15 cellular contexts compared by ENCODE assay signal in genomic region chr12:43761535-43761934, GRCh38. TPM values are rescaled to one million over a fixed set of nuclear protein-coding genes. Genes with fewer than 3 reads are reported as not detected.
DNase-seq lines count a peak whose midpoint lies in the region; ATAC-seq and TF ChIP-seq lines count a peak whose summit lies in the region.
"Had no signal": no experiment of that assay in that cellular context is flagged by ENCODE, and none has a peak within 500 bp of the region (broad histone marks: within the 10 kb centered on the region; RNA-seq: fewer than 3 reads in every experiment).

No MANE protein-coding gene starts in this region.

- no peak for TF ChIP-seq CTCF in NB4 (IDR thresholded peaks at IDR 0.05; ENCODE audit: low read depth, low read length)
- no peak for TF ChIP-seq CTCF in natural killer cell (IDR thresholded peaks at IDR 0.05)

- H3K4me3 ChIP-seq in NB4 (ENCODE audit: low read depth, low read length) = peak overlapping the region; percentile 91
- H3K4me3 ChIP-seq: gastroesophageal sphincter, sigmoid colon had no signal

- H3K27me3 Mint-ChIP-seq in activated T-cell treated with anti-CD3 and anti-CD28 coated beads, Interleukin-2, amount 50 U/mL, for 24 hours = no peaks in the 10 kb centered on the region
- H3K27me3 Mint-ChIP-seq in activated naive CD8-positive, alpha-beta T cell treated with anti-CD3 and anti-CD28 coated beads, Interleukin-2, amount 50 U/mL, for 24 hours = no peaks in the 10 kb centered on the region
- no peaks in the 10 kb centered on the region for H3K27me3 Mint-ChIP-seq in natural killer cell (ENCODE audit: low read depth in 2 of 2)

- intact Hi-C loops in natural killer cell (cut with micrococcal nuclease) = no loop called here

- no peak for DNase-seq in activated T-cell treated with anti-CD3 and anti-CD28 coated beads, Interleukin-2, amount 50 U/mL, for 24 hours
- DNase-seq in activated T-cell treated with anti-CD3 and anti-CD28 coated beads, Interleukin-2, amount 50 U/mL, for 48 hours = no peak
- DNase-seq in NB4 (ENCODE audit: low read depth) = peak; percentile 8
- no peak for DNase-seq in activated naive CD8-positive, alpha-beta T cell treated with anti-CD3 and anti-CD28 coated beads, Interleukin-2, amount 50 U/mL, for 24 hours
- DNase-seq in natural killer cell = no peak
- no peak for DNase-seq in stimulated activated naive CD4-positive, alpha-beta T cell treated with Interleukin-2 at 50 U/mL for 16 hours (lab: John Stamatoyannopoulos, UW)
- no peak for DNase-seq in COLO829 (ENCODE audit: low spot score)
- DNase-seq in SKM-1 (lab: John Stamatoyannopoulos, UW; ENCODE audit: unreplicated experiment) = no peak
- DNase-seq: activated effector memory CD4-positive, alpha-beta T cell treated with Interleukin-2 at 50 U/mL for 16 hours; effector CD8-positive, alpha-beta T cell; NCI-H446 treated with DMSO at 0.1 percent for 48 hours; occipital lobe; sigmoid colon; stimulated activated CD4-positive, alpha-beta T cell treated with anti-CD3 and anti-CD28 coated beads, Interleukin-4, amount 100 ng/mL, for 4 hours had no signal

- peak overlapping the region; percentile 39 for H3K27ac Mint-ChIP-seq in activated T-cell treated with anti-CD3 and anti-CD28 coated beads, Interleukin-2, amount 50 U/mL, for 24 hours
- peak overlapping the region; percentile 18 for H3K27ac Mint-ChIP-seq in activated naive CD8-positive, alpha-beta T cell treated with anti-CD3 and anti-CD28 coated beads, Interleukin-2, amount 50 U/mL, for 24 hours
- peak overlapping the region; percentile 58 to 85 for H3K27ac Mint-ChIP-seq in natural killer cell

- ATAC-seq in activated naive CD8-positive, alpha-beta T cell treated with anti-CD3 and anti-CD28 coated beads, Interleukin-2, amount 50 U/mL, for 24 hours = no peak
- ATAC-seq in natural killer cell = no peak
- ATAC-seq: gastroesophageal sphincter had no signal

- peaks cover 48% of the 10 kb centered on the region for H3K36me3 Mint-ChIP-seq in activated T-cell treated with anti-CD3 and anti-CD28 coated beads, Interleukin-2, amount 50 U/mL, for 24 hours (ENCODE audit: low read depth)
- peaks cover 11% of the 10 kb centered on the region for H3K36me3 Mint-ChIP-seq in activated naive CD8-positive, alpha-beta T cell treated with anti-CD3 and anti-CD28 coated beads, Interleukin-2, amount 50 U/mL, for 24 hours (ENCODE audit: low read depth)
- H3K36me3 Mint-ChIP-seq in natural killer cell = peaks cover 6% of the 10 kb centered on the region

- no peaks in the 10 kb centered on the region for H3K9me3 Mint-ChIP-seq in activated T-cell treated with anti-CD3 and anti-CD28 coated beads, Interleukin-2, amount 50 U/mL, for 24 hours
- H3K9me3 Mint-ChIP-seq in activated naive CD8-positive, alpha-beta T cell treated with anti-CD3 and anti-CD28 coated beads, Interleukin-2, amount 50 U/mL, for 24 hours = no peaks in the 10 kb centered on the region
- no peaks in the 10 kb centered on the region for H3K9me3 Mint-ChIP-seq in natural killer cell

- peak overlapping the region; percentile 95 for H3K4me3 Mint-ChIP-seq in activated T-cell treated with anti-CD3 and anti-CD28 coated beads, Interleukin-2, amount 50 U/mL, for 24 hours
- H3K4me3 Mint-ChIP-seq in activated naive CD8-positive, alpha-beta T cell treated with anti-CD3 and anti-CD28 coated beads, Interleukin-2, amount 50 U/mL, for 24 hours = peak overlapping the region; percentile 44
- H3K4me3 Mint-ChIP-seq in natural killer cell = peak overlapping the region; percentile 65

- no peak for TF ChIP-seq POLR2A in NB4 (IDR thresholded peaks at IDR 0.05; ENCODE audit: extremely low read depth, insufficient read length)

- H3K4me1 Mint-ChIP-seq in activated T-cell treated with anti-CD3 and anti-CD28 coated beads, Interleukin-2, amount 50 U/mL, for 24 hours (ENCODE audit: low read depth) = peaks cover 60% of the 10 kb centered on the region
- H3K4me1 Mint-ChIP-seq in activated naive CD8-positive, alpha-beta T cell treated with anti-CD3 and anti-CD28 coated beads, Interleukin-2, amount 50 U/mL, for 24 hours = peaks cover 52% of the 10 kb centered on the region
- H3K4me1 Mint-ChIP-seq in natural killer cell = peaks cover 59 to 62% of the 10 kb centered on the region in 2 donors

RNA-seq across cellular contexts. Expression of gene IRAK4, which starts 2.8 kb away (rescaled TPM):
- 10 to 100 TPM; 60.6 to 70.4 (median 70.3) TPM for total RNA-seq in natural killer cell

RNA-seq across cellular contexts. Expression of gene PUS7L, which starts 2.9 kb away (rescaled TPM):
- 10 to 100 TPM; 15.8 to 24.5 (median 19.0) TPM for total RNA-seq in natural killer cell

RNA-seq across cellular contexts. Expression of gene TWF1, which starts 44.6 kb away (rescaled TPM):
- 10 to 100 TPM; 68.0 to 75.5 (median 68.1) TPM for total RNA-seq in natural killer cell

Comparison
In these comparisons a context has a peak if more than half of its experiments do, and no peak if none do; other contexts are left out.
1. H3K27ac Mint-ChIP-seq: peak in every context shown above with its lines; median percentile 72 in natural killer cell; 39 in activated T-cell treated with anti-CD3 and anti-CD28 coated beads, Interleukin-2, amount 50 U/mL, for 24 hours; 18 in activated naive CD8-positive, alpha-beta T cell treated with anti-CD3 and anti-CD28 coated beads, Interleukin-2, amount 50 U/mL, for 24 hours.
2. H3K4me3 Mint-ChIP-seq: peak in every context shown above with its lines; median percentile 95 in activated T-cell treated with anti-CD3 and anti-CD28 coated beads, Interleukin-2, amount 50 U/mL, for 24 hours; 65 in natural killer cell; 44 in activated naive CD8-positive, alpha-beta T cell treated with anti-CD3 and anti-CD28 coated beads, Interleukin-2, amount 50 U/mL, for 24 hours.